Comparison of ENCODE assay signal across 8 cellular contexts in the genomic region with DNA sequence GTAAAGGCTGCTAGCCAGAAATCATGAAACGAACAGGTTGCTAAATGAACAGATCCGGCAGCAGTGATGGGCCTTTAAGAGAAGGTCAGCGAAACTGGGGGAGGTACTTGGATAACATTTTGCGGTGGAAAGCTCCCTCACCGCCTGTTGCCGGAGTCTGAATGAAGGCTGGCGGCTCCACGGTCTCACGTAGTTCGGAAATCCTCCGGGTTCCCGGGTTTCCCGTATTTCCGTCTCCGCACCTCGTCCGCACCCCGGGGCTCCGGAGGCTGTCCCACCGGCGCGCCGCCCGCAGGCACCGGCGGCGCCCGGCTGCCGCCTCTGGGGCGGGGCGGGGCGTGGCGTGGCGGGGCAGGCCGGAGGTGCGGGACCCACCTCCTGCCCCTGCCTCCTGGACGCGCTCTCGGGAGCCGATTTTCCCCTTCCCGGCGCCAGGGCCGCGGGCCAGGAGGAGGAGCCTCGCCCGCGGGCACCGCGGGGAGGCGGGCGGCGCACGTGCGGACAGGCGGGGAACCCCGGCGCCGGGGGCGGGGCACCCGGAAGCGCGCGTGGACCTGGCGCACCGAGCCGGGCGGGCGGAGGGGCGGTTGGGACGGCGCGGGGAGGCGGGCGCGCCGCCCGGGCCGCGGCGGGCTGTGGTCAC.
A peak's percentile ranks its signal among the peaks of the same experiment; 100 is the strongest.
DNase-seq lines count a peak whose midpoint lies in the region; ATAC-seq lines count a peak whose summit lies in the region.

A gene with protein sequence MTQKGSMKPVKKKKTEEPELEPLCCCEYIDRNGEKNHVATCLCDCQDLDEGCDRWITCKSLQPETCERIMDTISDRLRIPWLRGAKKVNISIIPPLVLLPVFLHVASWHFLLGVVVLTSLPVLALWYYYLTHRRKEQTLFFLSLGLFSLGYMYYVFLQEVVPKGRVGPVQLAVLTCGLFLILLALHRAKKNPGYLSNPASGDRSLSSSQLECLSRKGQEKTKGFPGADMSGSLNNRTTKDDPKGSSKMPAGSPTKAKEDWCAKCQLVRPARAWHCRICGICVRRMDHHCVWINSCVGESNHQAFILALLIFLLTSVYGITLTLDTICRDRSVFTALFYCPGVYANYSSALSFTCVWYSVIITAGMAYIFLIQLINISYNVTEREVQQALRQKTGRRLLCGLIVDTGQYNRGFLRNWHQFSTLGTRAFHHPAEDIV (plus strand): TSS at position 642 of the 643 bp plus-strand sequence. CDS start 790 bp downstream, outside the sequence.

- H2AFZ ChIP-seq in ACC112 (ENCODE audit: low read length, unreplicated experiment) = peak within 1 kb of the TSS; percentile 41

- DNase-seq in NCI-H2196 (lab: John Stamatoyannopoulos, UW; ENCODE audit: unreplicated experiment) (peak; percentile 89), cerebellar cortex (ENCODE audit: low spot score) (peak; percentile 70), kidney tubule cell (ENCODE audit: low spot score) (peak; percentile 81)
- peak; percentile 39 for DNase-seq in activated CD4-positive, CD25-positive, alpha-beta regulatory T cell treated with anti-CD3 and anti-CD28 coated beads, Interleukin-2, amount 50 U/mL, for 16 hours (ENCODE audit: low read depth, low spot score)
- peak; percentile 45 to 62 for DNase-seq in stimulated activated CD4-positive, alpha-beta T cell treated with anti-CD3 and anti-CD28 coated beads, Interleukin-1b, Interleukin-23, amount 100 ng/mL, for 4 hours (ENCODE audit: low read depth in 2 of 2)

- no peaks in the 10 kb centered on the region for H3K4me1 ChIP-seq in ACC112 (ENCODE audit: control insufficient read depth, insufficient read depth, low read length, unreplicated experiment)

- peak; percentile 40 for ATAC-seq in GM18870 (IDR thresholded peaks at IDR 0.05; ENCODE audit: unreplicated experiment)
- ATAC-seq in HG03103 (IDR thresholded peaks at IDR 0.05; ENCODE audit: low read depth, unreplicated experiment) = peak; percentile 67

- peaks cover 23% of the 10 kb centered on the region for H3K27me3 ChIP-seq in ACC112 (ENCODE audit: insufficient read depth, low read length)

- H3K79me2 ChIP-seq in ACC112 (ENCODE audit: control insufficient read depth, insufficient read depth, low read length, unreplicated experiment) = no peaks in the 10 kb centered on the region

- no peaks in the 10 kb centered on the region for H3K36me3 ChIP-seq in ACC112 (ENCODE audit: insufficient read depth, low read length)

- peak within 1 kb of the TSS; percentile 81 for H3K4me3 ChIP-seq in ACC112 (ENCODE audit: low read depth, low read length)

- H3K27ac ChIP-seq in ACC112 (ENCODE audit: low read depth, low read length) = no peak within 1 kb of the TSS

Comparison
In these comparisons a context has a peak if more than half of its experiments do, and no peak if none do; other contexts are left out.
1. DNase-seq: peak in every context shown above with its lines; median percentile 89 in NCI-H2196; 81 in kidney tubule cell; 70 in cerebellar cortex; 54 in stimulated activated CD4-positive, alpha-beta T cell treated with anti-CD3 and anti-CD28 coated beads, Interleukin-1b, Interleukin-23, amount 100 ng/mL, for 4 hours; 39 in activated CD4-positive, CD25-positive, alpha-beta regulatory T cell treated with anti-CD3 and anti-CD28 coated beads, Interleukin-2, amount 50 U/mL, for 16 hours.